ENCODE assay signal across 21 cellular contexts in the genomic region with DNA sequence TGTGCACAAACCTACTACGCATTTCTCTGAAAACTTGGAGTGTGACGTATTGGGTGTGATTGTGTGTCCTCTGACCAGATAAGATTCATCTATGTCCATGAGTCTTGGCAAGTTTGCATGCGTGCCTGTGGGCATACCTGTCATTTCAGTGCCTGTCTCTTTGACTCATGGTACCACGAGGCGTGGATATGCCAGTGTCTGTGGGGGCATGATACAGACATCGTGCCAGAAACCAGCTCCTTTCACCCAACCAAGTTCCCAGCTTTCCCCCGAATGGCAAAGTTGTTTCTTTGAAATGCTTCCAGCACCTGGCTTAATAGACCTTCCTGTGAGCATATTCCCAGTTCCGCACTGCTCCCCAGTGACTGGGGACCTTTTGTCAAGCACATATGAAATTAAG.
"Had no signal": no experiment of that assay in that cellular context is flagged by ENCODE, and none has a peak within 500 bp of the region (broad histone marks: within the 10 kb centered on the region; RNA-seq: fewer than 3 reads in every experiment).

No MANE protein-coding gene starts in this region.

- H3K4me1 Mint-ChIP-seq: nephron; stimulated activated memory B cell treated with anti-CD40 and anti-IgM and Interleukin-4, amounts not matched to agents 10 μg/mL and 1 μg/mL and 100 μg/mL, for 72 hours had no signal

- H3K4me1 ChIP-seq: prostate gland, right atrium auricular region, sigmoid colon, suprapubic skin, transverse colon, upper lobe of right lung, uterus had no signal

- H3K27ac ChIP-seq: prostate gland, right atrium auricular region, sigmoid colon, suprapubic skin, transverse colon, upper lobe of right lung, uterus had no signal

- H3K9me3 ChIP-seq: prostate gland, right atrium auricular region, sigmoid colon, suprapubic skin, transverse colon, upper lobe of right lung, uterus had no signal

- H3K27ac Mint-ChIP-seq: effector memory CD8-positive, alpha-beta T cell; memory B cell; naive thymus-derived CD4-positive, alpha-beta T cell; nephron; stimulated activated memory B cell treated with anti-CD40 and anti-IgM and Interleukin-4, amounts not matched to agents 10 μg/mL and 1 μg/mL and 100 μg/mL, for 72 hours; stimulated activated naive CD8-positive, alpha-beta T cell treated with anti-CD3 and anti-CD28 coated beads, Interleukin-15, Interleukin-2, amounts not matched to agents 100 ng/mL and 50 ng/mL, for 24 hours had no signal

- H3K36me3 Mint-ChIP-seq: memory B cell; stimulated activated memory B cell treated with anti-CD40 and anti-IgM and Interleukin-4, amounts not matched to agents 10 μg/mL and 1 μg/mL and 100 μg/mL, for 72 hours had no signal

- H3K4me3 ChIP-seq: lung, prostate gland, right atrium auricular region, sigmoid colon, suprapubic skin, transverse colon, upper lobe of right lung, uterus had no signal

- ATAC-seq: effector memory CD8-positive, alpha-beta T cell; left lobe of liver; naive thymus-derived CD4-positive, alpha-beta T cell; stimulated activated memory B cell treated with anti-CD40 and anti-IgM and Interleukin-4, amounts not matched to agents 10 μg/mL and 1 μg/mL and 100 μg/mL, for 72 hours; upper lobe of right lung had no signal

- H3K36me3 ChIP-seq: prostate gland, right atrium auricular region, sigmoid colon, suprapubic skin, transverse colon, upper lobe of right lung, uterus had no signal

- H3K9me3 Mint-ChIP-seq: stimulated activated memory B cell treated with anti-CD40 and anti-IgM and Interleukin-4, amounts not matched to agents 10 μg/mL and 1 μg/mL and 100 μg/mL, for 72 hours; stimulated activated naive CD8-positive, alpha-beta T cell treated with anti-CD3 and anti-CD28 coated beads, Interleukin-15, Interleukin-2, amounts not matched to agents 100 ng/mL and 50 ng/mL, for 24 hours had no signal

- DNase-seq: cortex of kidney; effector memory CD8-positive, alpha-beta T cell; naive thymus-derived CD4-positive, alpha-beta T cell; sigmoid colon; stimulated activated CD4-positive, alpha-beta T cell treated with anti-CD3 and anti-CD28 coated beads, Interleukin-2, amount 100 ng/mL, for 24 hours; stimulated activated CD4-positive, alpha-beta T cell treated with anti-CD3 and anti-CD28 coated beads, Interleukin-4, amount 100 ng/mL, for 4 hours; transverse colon; upper lobe of right lung; uterus had no signal

- H3K4me3 Mint-ChIP-seq: effector memory CD8-positive, alpha-beta T cell; memory B cell; nephron; stimulated activated memory B cell treated with anti-CD40 and anti-IgM and Interleukin-4, amounts not matched to agents 10 μg/mL and 1 μg/mL and 100 μg/mL, for 72 hours; stimulated activated naive CD8-positive, alpha-beta T cell treated with anti-CD3 and anti-CD28 coated beads, Interleukin-15, Interleukin-2, amounts not matched to agents 100 ng/mL and 50 ng/mL, for 24 hours had no signal

- FAIRE-seq: endometrium, frontal cortex, keratinocyte had no signal
